In genomic region chr17:45619983-45620382, GRCh38 we compare ENCODE assay signal across 8 cellular contexts.
A peak's percentile ranks its signal among the peaks of the same experiment; 100 is the strongest.
DNase-seq lines count a peak whose midpoint lies in the region; ATAC-seq and TF ChIP-seq lines count a peak whose summit lies in the region.
"Not testable (repeated sequence)": the region's sequence is repeated elsewhere in the genome, so short reads cannot be mapped to it uniquely, and the experiment has no call there.

No MANE protein-coding gene starts in this region.

- intact Hi-C loops in PC-3 (cut with micrococcal nuclease) = not testable (repeated sequence)

- not testable (repeated sequence) for TF ChIP-seq CTCF in PC-3 (conservative IDR thresholded peaks at IDR 0.05; ENCODE audit: low read depth, low read length); epithelial cell of proximal tubule (conservative IDR thresholded peaks at IDR 0.05; ENCODE audit: low read depth, low read length); mesothelial cell of epicardium (IDR thresholded peaks at IDR 0.05; ENCODE audit: unreplicated experiment)

- not testable (repeated sequence) for H3K27me3 Mint-ChIP-seq in activated T-cell treated with anti-CD3 and anti-CD28 coated beads, Interleukin-2, amount 50 U/mL, for 4 hours (ENCODE audit: low read depth); mesothelial cell of epicardium (ENCODE audit: low read depth)

- peak overlapping the region; percentile 86 for H3K4me3 Mint-ChIP-seq in activated T-cell treated with anti-CD3 and anti-CD28 coated beads, Interleukin-2, amount 50 U/mL, for 4 hours
- H3K4me3 Mint-ChIP-seq in mesothelial cell of epicardium = peak overlapping the region; percentile 70

- H3K36me3 Mint-ChIP-seq in activated T-cell treated with anti-CD3 and anti-CD28 coated beads, Interleukin-2, amount 50 U/mL, for 4 hours (ENCODE audit: insufficient read depth); mesothelial cell of epicardium: not testable (repeated sequence)

- H3K27me3 ChIP-seq in PC-3 (ENCODE audit: low read length) = not testable (repeated sequence)

- H3K9me3 Mint-ChIP-seq in activated T-cell treated with anti-CD3 and anti-CD28 coated beads, Interleukin-2, amount 50 U/mL, for 4 hours; mesothelial cell of epicardium: not testable (repeated sequence)

- not testable (repeated sequence) for BruUV-seq in PC-3 (replicated peaks; lab: Mats Ljungman, UMichigan)

- not testable (repeated sequence) for H3F3A ChIP-seq in PC-3 (ENCODE audit: low read length, unreplicated experiment)

- H3K4me3 ChIP-seq in PC-3 (ENCODE audit: low read length) = peak overlapping the region; percentile 64
- H3K4me3 ChIP-seq in epithelial cell of proximal tubule (ENCODE audit: low read depth, low read length) = peak overlapping the region; percentile 52

- H3K27ac ChIP-seq in PC-3 (ENCODE audit: low read length) = not testable (repeated sequence)

- not testable (repeated sequence) for H3K36me3 ChIP-seq in PC-3 (ENCODE audit: low read depth, low read length)

- not testable (repeated sequence) for H3K4me1 ChIP-seq in PC-3 (ENCODE audit: insufficient read depth, low read length)

- POLR2A ChIA-PET in PC-3 (lab: Charles Lee; ENCODE audit: unreplicated experiment) = not testable (repeated sequence)

- ATAC-seq in GM19043 (IDR thresholded peaks at IDR 0.05; ENCODE audit: low read depth, unreplicated experiment) = peak; percentile 99
- peak; percentile 97 for ATAC-seq in HG02973 (IDR thresholded peaks at IDR 0.05; ENCODE audit: unreplicated experiment)
- peak; percentile 99 for ATAC-seq in PC-3
- peak; percentile 100 for ATAC-seq in activated T-cell treated with anti-CD3 and anti-CD28 coated beads, Interleukin-2, amount 50 U/mL, for 4 hours

- CTCF ChIA-PET in PC-3 (lab: Charles Lee) = interaction anchor here (0.7 kb wide), 1 partner anchor 129 kb away, joined by 6 read pairs; no protein-coding TSS in a partner anchor

- H4K20me1 ChIP-seq in PC-3 (ENCODE audit: low read length) = not testable (repeated sequence)

- H3K4me2 ChIP-seq in PC-3 (ENCODE audit: low read length) = peak overlapping the region; percentile 71

- in situ Hi-C loops in ACHN (cut with HindIII; ENCODE audit: low pct_ligation_motif_present, low pct_unique_long_range_greater_than_20kb, low sequenced_read_pairs) = not testable (repeated sequence)

- H3K79me2 ChIP-seq in PC-3 (ENCODE audit: low read length) = not testable (repeated sequence)

- H3K9me3 ChIP-seq in PC-3 (ENCODE audit: low read length) = not testable (repeated sequence)

- peak overlapping the region; percentile 67; the same call in 1 of the 2 replicates for H2AFZ ChIP-seq in PC-3 (ENCODE audit: low read length)

- H3K27ac Mint-ChIP-seq in mesothelial cell of epicardium = not testable (repeated sequence)

- not testable (repeated sequence) for H3K9me2 ChIP-seq in PC-3 (replicated peaks; ENCODE audit: low read length)

- DNase-seq in ACHN (peak; percentile 64), PC-3 (peak; percentile 62), mesothelial cell of epicardium (ENCODE audit: low spot score in 2 of 2, unreplicated experiment in 2 of 2) (peak in 1 of 2 experiments; percentile 77)
- peak; percentile 80 for DNase-seq in activated T-cell treated with anti-CD3 and anti-CD28 coated beads, Interleukin-2, amount 50 U/mL, for 4 hours
- not testable (repeated sequence) for DNase-seq in epithelial cell of proximal tubule (ENCODE audit: low read depth)
- peak; percentile 76 to 77 for DNase-seq in stimulated activated CD4-positive, alpha-beta T cell treated with anti-CD3 and anti-CD28 coated beads, Interleukin-2, amount 100 ng/mL, for 48 hours

- not testable (repeated sequence) for H3K4me1 Mint-ChIP-seq in activated T-cell treated with anti-CD3 and anti-CD28 coated beads, Interleukin-2, amount 50 U/mL, for 4 hours (ENCODE audit: low read depth); mesothelial cell of epicardium

- H3K9ac ChIP-seq in PC-3 (ENCODE audit: low read length) = not testable (repeated sequence)
